In genomic region chr17:76009969-76010661, GRCh38 we compare ENCODE assay signal across 22 cellular contexts. TPM values are rescaled to one million over a fixed set of nuclear protein-coding genes. Genes with fewer than 3 reads are reported as not detected.
A peak's percentile ranks its signal among the peaks of the same experiment; 100 is the strongest.
DNase-seq lines count a peak whose midpoint lies in the region; ATAC-seq lines count a peak whose summit lies in the region.
"Had no signal": no experiment of that assay in that cellular context is flagged by ENCODE, and none has a peak within 500 bp of the region (broad histone marks: within the 10 kb centered on the region; RNA-seq: fewer than 3 reads in every experiment).

No MANE protein-coding gene starts in this region.

- DNase-seq in Karpas-422 (peak; percentile 56), UCSD-AML1 (lab: John Stamatoyannopoulos, UW; ENCODE audit: unreplicated experiment) (peak; percentile 19), memory B cell (ENCODE audit: low spot score in 2 of 2) (no peak), OCI-M1 (lab: John Stamatoyannopoulos, UW) (no peak), LoVo (ENCODE audit: low spot score) (no peak), NAMALWA (ENCODE audit: low spot score) (no peak)
- DNase-seq: C1 segment of cervical spinal cord; CD8-positive, alpha-beta T cell; DMS153; GOT3; IMR-90; NCI-H1048; NCI-H1417 treated with DMSO at 0.1 percent for 48 hours; NCI-H187; NCI-H446 treated with DMSO at 0.1 percent for 48 hours; NCI-H526 treated with DMSO at 0.1 percent for 48 hours had no signal

- H3K4me3 Mint-ChIP-seq in memory B cell: no peak overlapping the region
- H3K4me3 Mint-ChIP-seq: CD8-positive, alpha-beta T cell had no signal

- H3K27ac ChIP-seq in Karpas-422 (ENCODE audit: low read length): no peak overlapping the region
- H3K27ac ChIP-seq: KMS-11 had no signal

- H3K79me2 ChIP-seq in Karpas-422 (ENCODE audit: low read length): no peaks in the 10 kb centered on the region

- no peak overlapping the region for H3K4me3 ChIP-seq in Karpas-422 (ENCODE audit: low read length)

- peak overlapping the region; percentile 26 for H3K27ac Mint-ChIP-seq in memory B cell
- H3K27ac Mint-ChIP-seq: CD8-positive, alpha-beta T cell had no signal

- no peaks in the 10 kb centered on the region for H3K27me3 Mint-ChIP-seq in memory B cell

- no peak for ATAC-seq in memory B cell (ENCODE audit: low read depth)
- no peak for ATAC-seq in HG03196 (IDR thresholded peaks at IDR 0.05; ENCODE audit: unreplicated experiment)
- ATAC-seq: CD8-positive, alpha-beta T cell; HCT116; SK-N-SH treated with all-trans-retinoic acid at 6 μM for 48 hours had no signal

- no peak overlapping the region for H2AFZ ChIP-seq in Karpas-422 (ENCODE audit: low read length)

- no peaks in the 10 kb centered on the region for H3K36me3 Mint-ChIP-seq in memory B cell
- H3K36me3 Mint-ChIP-seq: CD8-positive, alpha-beta T cell had no signal

- H3K27me3 ChIP-seq in Karpas-422 (ENCODE audit: low read length): no peaks in the 10 kb centered on the region

- H3K4me1 Mint-ChIP-seq in memory B cell: peaks cover 10% of the 10 kb centered on the region

- no peak overlapping the region for H3K4me2 ChIP-seq in Karpas-422 (ENCODE audit: low read depth, low read length, poor library complexity, severe bottlenecking)
- H3K4me2 ChIP-seq: KMS-11 had no signal

- H3K9me3 Mint-ChIP-seq in memory B cell: no peaks in the 10 kb centered on the region
- H3K9me3 Mint-ChIP-seq: CD8-positive, alpha-beta T cell had no signal

- no peaks in the 10 kb centered on the region for H3K9me2 ChIP-seq in Karpas-422 (replicated peaks; ENCODE audit: insufficient read depth, low read length)

- no peaks in the 10 kb centered on the region for H3K36me3 ChIP-seq in Karpas-422 (ENCODE audit: insufficient read depth, low read length)

- H3K9me3 ChIP-seq in Karpas-422 (ENCODE audit: low read length): no peaks in the 10 kb centered on the region

- H4K20me1 ChIP-seq in Karpas-422 (ENCODE audit: insufficient read depth, low read depth, low read length): no peaks in the 10 kb centered on the region

- H3K4me1 ChIP-seq in Karpas-422 (ENCODE audit: low read length): peaks cover 9% of the 10 kb centered on the region

- H3K9ac ChIP-seq in Karpas-422 (ENCODE audit: low read length): no peak overlapping the region
- H3K9ac ChIP-seq: KMS-11 had no signal

RNA-seq across cellular contexts. Expression of gene CDK3, which starts 9.5 kb away (rescaled TPM):
- 4.7 and 5.1 TPM in 2 replicates for total RNA-seq in Karpas-422 (2014; rRNA removed; shearing (Covaris generic); ENCODE audit: low replicate concordance)

RNA-seq across cellular contexts. Expression of gene EVPL, which starts 17.0 kb away (rescaled TPM):
- total RNA-seq in Karpas-422 (2014; rRNA removed; shearing (Covaris generic); ENCODE audit: low replicate concordance): 0.07 and 0.29 TPM in 2 replicates
- total RNA-seq: IMR-90, M059J, RPMI7951 had no signal

RNA-seq across cellular contexts. Expression of gene TEN1, which starts 31.1 kb away (rescaled TPM):
- 5.7 and 23.0 TPM in 2 replicates for total RNA-seq in Karpas-422 (2014; rRNA removed; shearing (Covaris generic); ENCODE audit: low replicate concordance)

RNA-seq across cellular contexts. Expression of gene ACOX1, which starts 31.1 kb away (rescaled TPM):
- total RNA-seq in Karpas-422 (2014; rRNA removed; shearing (Covaris generic); ENCODE audit: low replicate concordance): 18.2 and 22.5 TPM in 2 replicates

Comparison
In these comparisons a context has a peak if more than half of its experiments do, and no peak if none do; other contexts are left out.
1. DNase-seq: peak in Karpas-422 (single experiment) and UCSD-AML1 (single experiment); none in memory B cell (0 of 2), OCI-M1 (single experiment), LoVo (single experiment) and NAMALWA (single experiment).